Comparison of ENCODE assay signal across 9 cellular contexts in the genomic region with DNA sequence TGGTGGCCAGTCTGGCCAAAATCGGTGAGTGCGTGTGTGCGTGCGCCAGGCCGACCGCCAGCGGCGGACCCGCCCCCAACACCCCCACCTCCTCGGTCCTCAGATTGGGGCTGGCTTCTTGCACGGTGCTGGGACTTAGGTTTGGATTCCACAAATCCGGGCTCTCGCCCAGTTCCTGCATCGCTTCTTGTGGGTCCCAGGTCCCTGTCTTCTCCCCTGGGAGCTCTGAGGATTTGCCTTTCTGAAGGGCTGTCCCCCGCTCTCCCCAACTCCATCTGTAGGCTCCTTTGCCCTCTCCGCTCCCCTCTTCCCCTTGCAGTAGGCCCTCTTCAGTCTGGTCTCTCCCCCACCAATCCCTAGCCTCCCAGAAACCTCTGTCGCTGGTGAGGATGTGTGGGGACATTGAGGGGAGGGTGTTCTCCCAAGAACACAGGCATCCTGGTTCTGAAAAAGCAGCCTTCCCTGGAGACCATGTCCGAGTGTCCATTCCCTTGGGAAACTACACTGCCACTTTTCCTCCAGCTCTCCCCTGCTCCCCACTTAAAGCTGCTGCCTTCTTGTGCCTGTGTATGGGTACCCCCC. TPM values are rescaled to one million over a fixed set of nuclear protein-coding genes. Genes with fewer than 3 reads are reported as not detected.
DNase-seq lines count a peak whose midpoint lies in the region; ATAC-seq, FAIRE-seq and TF ChIP-seq lines count a peak whose summit lies in the region.
"Had no signal": no experiment of that assay in that cellular context is flagged by ENCODE, and none has a peak within 500 bp of the region (broad histone marks: within the 10 kb centered on the region; RNA-seq: fewer than 3 reads in every experiment).

No MANE protein-coding gene starts in this region.

- FAIRE-seq in keratinocyte (lab: Jason Lieb, UNC), result no peak

- DNase-seq in activated CD8-positive, alpha-beta memory T cell treated with anti-CD3 and anti-CD28 coated beads, Interleukin-2, amount 10 ng/mL, durations not matched to agents 7 days and 5 days, result no peak
- DNase-seq in activated CD8-positive, alpha-beta memory T cell treated with anti-CD3 and anti-CD28 coated beads, Interleukin-2, amount 50 U/mL, for 4 hours, result no peak
- DNase-seq in keratinocyte (ENCODE audit: low read depth, low spot score) (no peak), AML-193 (lab: John Stamatoyannopoulos, UW) (no peak), Ammon's horn (ENCODE audit: low spot score) (no peak)

- no peak for TF ChIP-seq CTCF in keratinocyte (optimal IDR thresholded peaks at IDR 0.05 in 1 of 3, IDR thresholded peaks at IDR 0.05 in 1 of 3, conservative IDR thresholded peaks at IDR 0.05 in 1 of 3; ENCODE audit: extremely low read depth in 1 of 3, insufficient read depth in 2 of 3, low read length in 3 of 3)

- no peaks in the 10 kb centered on the region for H4K20me1 ChIP-seq in keratinocyte (ENCODE audit: control insufficient read depth, extremely low read depth, insufficient read depth, low read length)

- H3K27me3 Mint-ChIP-seq in activated CD8-positive, alpha-beta memory T cell treated with anti-CD3 and anti-CD28 coated beads, Interleukin-2, amount 10 ng/mL, durations not matched to agents 7 days and 5 days, result peaks cover 12% of the 10 kb centered on the region
- H3K27me3 Mint-ChIP-seq in activated naive CD8-positive, alpha-beta T cell, result no peaks in the 10 kb centered on the region

- no peaks in the 10 kb centered on the region for H3K9me3 Mint-ChIP-seq in activated CD8-positive, alpha-beta memory T cell treated with anti-CD3 and anti-CD28 coated beads, Interleukin-2, amount 10 ng/mL, durations not matched to agents 7 days and 5 days (ENCODE audit: low read depth)
- H3K9me3 Mint-ChIP-seq in activated naive CD8-positive, alpha-beta T cell (ENCODE audit: low read depth), result no peaks in the 10 kb centered on the region

- H3K9ac ChIP-seq in keratinocyte (ENCODE audit: control insufficient read depth, extremely low read depth, insufficient read depth, low read length), result peak overlapping the region; percentile 37

- peak overlapping the region; percentile 82 for H3K4me2 ChIP-seq in keratinocyte (ENCODE audit: control insufficient read depth, extremely low read depth, insufficient read depth, low read depth, low read length)

- H3K27ac Mint-ChIP-seq in activated CD8-positive, alpha-beta memory T cell treated with anti-CD3 and anti-CD28 coated beads, Interleukin-2, amount 10 ng/mL, durations not matched to agents 7 days and 5 days, result peak overlapping the region; percentile 32
- H3K27ac Mint-ChIP-seq in activated naive CD8-positive, alpha-beta T cell, result peak overlapping the region; percentile 80

- dilution Hi-C loops in keratinocyte (cut with MboI; ENCODE audit: extremely low pct_ligation_motif_present, low sequenced_read_pairs), result no loop called here

- peak overlapping the region; percentile 87 for H3K4me3 Mint-ChIP-seq in activated CD8-positive, alpha-beta memory T cell treated with anti-CD3 and anti-CD28 coated beads, Interleukin-2, amount 10 ng/mL, durations not matched to agents 7 days and 5 days
- H3K4me3 Mint-ChIP-seq in activated naive CD8-positive, alpha-beta T cell, result peak overlapping the region; percentile 86

- H3K9me1 ChIP-seq in keratinocyte (ENCODE audit: control insufficient read depth, extremely low read depth, insufficient read depth, low read length), result no peaks in the 10 kb centered on the region

- H3K36me3 ChIP-seq in keratinocyte (ENCODE audit: control insufficient read depth in 2 of 2, extremely low read depth in 1 of 2, insufficient read depth in 2 of 2, low read length in 2 of 2) (no peaks in the 10 kb centered on the region), thymus (ENCODE audit: control insufficient read depth, insufficient read depth) (no peaks in the 10 kb centered on the region)
- H3K36me3 ChIP-seq: adrenal gland had no signal

- H2AFZ ChIP-seq in keratinocyte (ENCODE audit: control insufficient read depth, low read length), result peak overlapping the region; percentile 81

- CTCF ChIA-PET in activated CD8-positive, alpha-beta memory T cell treated with anti-CD3 and anti-CD28 coated beads, Interleukin-2, amount 10 ng/mL, durations not matched to agents 7 days and 5 days (lab: Charles Lee), result interaction anchor here (0.7 to 5.8 kb wide), 12 partner anchors 11 to 354 kb away, joined by 3 to 30 read pairs (median 3); a partner anchor contains a TSS

- H3K4me3 ChIP-seq in keratinocyte (ENCODE audit: control insufficient read depth in 2 of 3, extremely low read depth in 1 of 3, insufficient read depth in 2 of 3, low read depth in 1 of 3, low read length in 3 of 3), result peak overlapping the region; percentile 40 to 62 (median 57)
- H3K4me3 ChIP-seq in thymus (ENCODE audit: low read length), result peak overlapping the region; percentile 41

- H3K27me3 ChIP-seq in keratinocyte (ENCODE audit: control insufficient read depth, extremely low read depth, insufficient read depth, low read length) (peaks cover 18% of the 10 kb centered on the region), thymus (ENCODE audit: control insufficient read depth, insufficient read depth) (peaks cover 18% of the 10 kb centered on the region)

- WGBS in thymus, result 31% methylated on average over 18 of the region's 18 CpGs

- peaks cover 2% of the 10 kb centered on the region for H3K79me2 ChIP-seq in keratinocyte (ENCODE audit: control insufficient read depth, insufficient read depth, low read length)

- peaks cover 34% of the 10 kb centered on the region for H3K4me1 Mint-ChIP-seq in activated CD8-positive, alpha-beta memory T cell treated with anti-CD3 and anti-CD28 coated beads, Interleukin-2, amount 10 ng/mL, durations not matched to agents 7 days and 5 days
- peaks cover 31% of the 10 kb centered on the region for H3K4me1 Mint-ChIP-seq in activated naive CD8-positive, alpha-beta T cell (ENCODE audit: low read depth)

- H3K36me3 Mint-ChIP-seq in activated CD8-positive, alpha-beta memory T cell treated with anti-CD3 and anti-CD28 coated beads, Interleukin-2, amount 10 ng/mL, durations not matched to agents 7 days and 5 days, result no peaks in the 10 kb centered on the region
- no peaks in the 10 kb centered on the region for H3K36me3 Mint-ChIP-seq in activated naive CD8-positive, alpha-beta T cell

- H3K9me3 ChIP-seq in keratinocyte (ENCODE audit: control insufficient read depth, low read depth, low read length) (no peaks in the 10 kb centered on the region), thymus (ENCODE audit: control insufficient read depth) (no peaks in the 10 kb centered on the region)
- H3K9me3 ChIP-seq: adrenal gland had no signal

- H3K4me1 ChIP-seq in keratinocyte (ENCODE audit: control insufficient read depth, extremely low read depth, insufficient read depth, low read length) (peaks cover 30% of the 10 kb centered on the region), thymus (ENCODE audit: control insufficient read depth, insufficient read depth, low read length) (peaks cover 20% of the 10 kb centered on the region)

- no peak for ATAC-seq in activated CD8-positive, alpha-beta memory T cell treated with anti-CD3 and anti-CD28 coated beads, Interleukin-2, amount 10 ng/mL, durations not matched to agents 7 days and 5 days
- no peak for ATAC-seq in HG03097 (IDR thresholded peaks at IDR 0.05; ENCODE audit: low FRiP score, unreplicated experiment)

- H3K27ac ChIP-seq in keratinocyte (ENCODE audit: control insufficient read depth, insufficient read depth, low read length), result no peak overlapping the region
- H3K27ac ChIP-seq in thymus (ENCODE audit: low read depth), result no peak overlapping the region
- H3K27ac ChIP-seq: adrenal gland had no signal

RNA-seq across cellular contexts. Expression of a gene that starts 0.5 kb away (rescaled TPM):
- total RNA-seq in activated CD8-positive, alpha-beta memory T cell treated with anti-CD3 and anti-CD28 coated beads, Interleukin-2, amount 10 ng/mL, durations not matched to agents 7 days and 5 days, result 1 to 10 TPM; 5.4 to 6.2 TPM
- 0.51 to 0.68 TPM (median 0.62 TPM) in 3 replicates for polyA plus RNA-seq in keratinocyte
- 0.56 TPM for polyA plus RNA-seq in keratinocyte (2011; ENCODE audit: low read depth)
- 0.27 and 0.41 TPM in 2 replicates for polyA plus RNA-seq in keratinocyte (2011; cell fraction: cytosol; rRNA removed)
- polyA plus RNA-seq in keratinocyte (2011; cell fraction: nucleus; rRNA removed), result 2.4 and 3.5 TPM in 2 replicates
- 0.42 and 0.62 TPM in 2 replicates for polyA plus RNA-seq in keratinocyte (2012; ENCODE audit: low replicate concordance)
- polyA minus RNA-seq in keratinocyte, result 0.43 to 0.99 TPM (median 0.51 TPM) in 3 replicates
- polyA minus RNA-seq in keratinocyte (2011; cell fraction: cytosol; rRNA and poly(A)+ RNA removed), result not detected
- 0.78 and 2.1 TPM in 2 replicates for polyA minus RNA-seq in keratinocyte (2011; cell fraction: nucleus; rRNA and poly(A)+ RNA removed)
- 1.1 TPM for polyA plus RNA-seq in thymus

RNA-seq across cellular contexts. Expression of a gene that starts 2.0 kb away (rescaled TPM):
- total RNA-seq in activated CD8-positive, alpha-beta memory T cell treated with anti-CD3 and anti-CD28 coated beads, Interleukin-2, amount 10 ng/mL, durations not matched to agents 7 days and 5 days, result 100 to 1,000 TPM; 101 to 111 TPM
- polyA plus RNA-seq in keratinocyte (21.6 to 29.6 TPM (median 29.4 TPM) in 3 replicates), thymus (27.8 TPM)
- 17.7 TPM for polyA plus RNA-seq in keratinocyte (2011; ENCODE audit: low read depth)
- 10.3 and 15.2 TPM in 2 replicates for polyA plus RNA-seq in keratinocyte (2011; cell fraction: cytosol; rRNA removed)
- polyA plus RNA-seq in keratinocyte (2011; cell fraction: nucleus; rRNA removed), result 91.1 and 111 TPM in 2 replicates
- polyA plus RNA-seq in keratinocyte (2012; ENCODE audit: low replicate concordance), result 14.5 and 36.2 TPM in 2 replicates
- 17.5 to 52.8 TPM (median 35.1 TPM) in 3 replicates for polyA minus RNA-seq in keratinocyte
- 41.4 TPM for polyA minus RNA-seq in keratinocyte (2011; cell fraction: cytosol; rRNA and poly(A)+ RNA removed)
- polyA minus RNA-seq in keratinocyte (2011; cell fraction: nucleus; rRNA and poly(A)+ RNA removed), result 25.7 and 33.4 TPM in 2 replicates

RNA-seq across cellular contexts. Expression of a gene that starts 22.3 kb away (rescaled TPM):
- total RNA-seq in activated CD8-positive, alpha-beta memory T cell treated with anti-CD3 and anti-CD28 coated beads, Interleukin-2, amount 10 ng/mL, durations not matched to agents 7 days and 5 days, result 10 to 100 TPM; 32.3 to 39.7 TPM
- polyA plus RNA-seq in keratinocyte (44.9 to 47.6 TPM (median 46.3 TPM) in 3 replicates), thymus (71.8 TPM)
- 28.4 TPM for polyA plus RNA-seq in keratinocyte (2011; ENCODE audit: low read depth)
- 32.4 and 50.2 TPM in 2 replicates for polyA plus RNA-seq in keratinocyte (2011; cell fraction: cytosol; rRNA removed)
- 41.7 and 44.5 TPM in 2 replicates for polyA plus RNA-seq in keratinocyte (2011; cell fraction: nucleus; rRNA removed)
- polyA plus RNA-seq in keratinocyte (2012; ENCODE audit: low replicate concordance), result 39.1 and 45.1 TPM in 2 replicates
- 29.7 to 39.9 TPM (median 32.6 TPM) in 3 replicates for polyA minus RNA-seq in keratinocyte
- polyA minus RNA-seq in keratinocyte (2011; cell fraction: cytosol; rRNA and poly(A)+ RNA removed), result 27.6 TPM
- 12.6 and 15.7 TPM in 2 replicates for polyA minus RNA-seq in keratinocyte (2011; cell fraction: nucleus; rRNA and poly(A)+ RNA removed)

RNA-seq across cellular contexts. Expression of a gene that starts 30.1 kb away (rescaled TPM):
- total RNA-seq in activated CD8-positive, alpha-beta memory T cell treated with anti-CD3 and anti-CD28 coated beads, Interleukin-2, amount 10 ng/mL, durations not matched to agents 7 days and 5 days, result 10 to 100 TPM in 1 of 2 experiments, 1 to 10 TPM in 1; 7.7 to 12.8 TPM
- 0.80 to 4.3 TPM (median 1.3 TPM) in 3 replicates for polyA plus RNA-seq in keratinocyte
- 0.94 TPM for polyA plus RNA-seq in keratinocyte (2011; ENCODE audit: low read depth)
- 0.68 and 1.3 TPM in 2 replicates for polyA plus RNA-seq in keratinocyte (2011; cell fraction: cytosol; rRNA removed)
- polyA plus RNA-seq in keratinocyte (2011; cell fraction: nucleus; rRNA removed), result 7.1 and 9.7 TPM in 2 replicates
- polyA plus RNA-seq in keratinocyte (2012; ENCODE audit: low replicate concordance), result 0.60 and 4.4 TPM in 2 replicates
- polyA minus RNA-seq in keratinocyte, result 1.4 to 4.9 TPM (median 2.5 TPM) in 3 replicates
- polyA minus RNA-seq in keratinocyte (2011; cell fraction: cytosol; rRNA and poly(A)+ RNA removed), result 7.7 TPM
- polyA minus RNA-seq in keratinocyte (2011; cell fraction: nucleus; rRNA and poly(A)+ RNA removed), result 2.5 and 2.6 TPM in 2 replicates
- 16.8 TPM for polyA plus RNA-seq in thymus

RNA-seq across cellular contexts. Expression of a gene that starts 50.3 kb away (rescaled TPM):
- 1 to 10 TPM; 6.2 to 9.8 TPM for total RNA-seq in activated CD8-positive, alpha-beta memory T cell treated with anti-CD3 and anti-CD28 coated beads, Interleukin-2, amount 10 ng/mL, durations not matched to agents 7 days and 5 days
- 21.0 to 38.7 TPM (median 23.4 TPM) in 3 replicates for polyA plus RNA-seq in keratinocyte
- 7.2 TPM for polyA plus RNA-seq in keratinocyte (2011; ENCODE audit: low read depth)
- 10.4 and 26.3 TPM in 2 replicates for polyA plus RNA-seq in keratinocyte (2011; cell fraction: cytosol; rRNA removed)
- 37.7 and 52.4 TPM in 2 replicates for polyA plus RNA-seq in keratinocyte (2011; cell fraction: nucleus; rRNA removed)
- polyA plus RNA-seq in keratinocyte (2012; ENCODE audit: low replicate concordance), result 21.4 and 27.8 TPM in 2 replicates
- polyA minus RNA-seq in keratinocyte, result 17.3 to 29.4 TPM (median 24.9 TPM) in 3 replicates
- 42.6 TPM for polyA minus RNA-seq in keratinocyte (2011; cell fraction: cytosol; rRNA and poly(A)+ RNA removed)
- polyA minus RNA-seq in keratinocyte (2011; cell fraction: nucleus; rRNA and poly(A)+ RNA removed), result 24.1 and 26.5 TPM in 2 replicates
- polyA plus RNA-seq in thymus, result 15.3 TPM
